ENCODE assay signal across 28 cellular contexts in the genomic region with DNA sequence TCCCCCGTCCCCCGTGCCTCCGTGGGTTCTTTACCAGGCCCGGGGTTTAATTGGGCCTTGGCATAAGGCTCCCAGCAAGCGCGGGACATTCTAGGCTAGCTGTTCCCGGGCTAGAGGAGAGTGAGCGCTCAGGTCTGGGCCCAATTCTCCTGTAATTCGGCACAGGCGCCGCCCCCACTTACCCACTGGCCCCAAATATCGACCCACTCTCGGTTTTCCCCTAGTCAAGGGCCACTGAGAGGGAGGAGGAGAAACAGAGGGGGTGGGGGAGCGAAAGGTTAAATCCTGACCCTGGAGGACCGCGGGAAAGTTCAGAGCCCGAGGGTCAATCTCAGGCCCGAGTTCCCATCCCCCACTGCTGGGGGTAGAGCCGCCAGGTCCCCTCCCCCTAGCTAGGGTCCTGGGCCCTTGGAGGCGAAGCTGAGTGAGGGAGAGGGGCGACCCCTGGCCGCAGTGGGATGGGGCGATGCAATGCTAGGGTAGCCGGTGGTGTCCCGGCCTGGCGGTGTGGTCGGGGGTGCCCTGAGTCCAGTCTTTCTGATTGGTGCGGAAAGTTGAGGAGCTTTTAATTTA. TPM values are rescaled to one million over a fixed set of nuclear protein-coding genes. Genes with fewer than 3 reads are reported as not detected.
DNase-seq lines count a peak whose midpoint lies in the region; ATAC-seq and TF ChIP-seq lines count a peak whose summit lies in the region.
"Had no signal": no experiment of that assay in that cellular context is flagged by ENCODE, and none has a peak within 500 bp of the region (broad histone marks: within the 10 kb centered on the region; RNA-seq: fewer than 3 reads in every experiment).

No MANE protein-coding gene starts in this region.

- H3K27ac ChIP-seq in HUES6 (ENCODE audit: low read depth, low read length) (no peak overlapping the region), mesendoderm (ENCODE audit: low read depth, low read length) (no peak overlapping the region), foreskin keratinocyte (no peak overlapping the region)
- H3K27ac ChIP-seq: BLaER1 treated with 17β-estradiol and CSF1 and Interleukin-3, amounts not matched to agents 10 nM and 100 nM; Peyer's patch; vagina; WERI-Rb-1 had no signal

- H3K9ac ChIP-seq in HUES6 (ENCODE audit: low read length) (no peak overlapping the region), mesendoderm (ENCODE audit: low read length) (peak overlapping the region; percentile 59)
- H3K9ac ChIP-seq: BLaER1 treated with 17β-estradiol and CSF1 and Interleukin-3, amounts not matched to agents 10 nM and 100 nM had no signal

- no peak overlapping the region for H3K27ac Mint-ChIP-seq in glutamatergic neuron (ENCODE audit: unreplicated experiment)
- H3K27ac Mint-ChIP-seq: activated CD4-positive, alpha-beta memory T cell treated with anti-CD3 and anti-CD28 coated beads for 36 hours had no signal

- no peak overlapping the region for H2BK120ac ChIP-seq in mesendoderm (ENCODE audit: low read depth, low read length)

- H3K36me3 ChIP-seq in HUES6 (ENCODE audit: control insufficient read depth, insufficient read depth, low read length), result no peaks in the 10 kb centered on the region
- no peaks in the 10 kb centered on the region for H3K36me3 ChIP-seq in mesendoderm (ENCODE audit: control insufficient read depth, insufficient read depth, low read length)
- H3K36me3 ChIP-seq: BLaER1 treated with 17β-estradiol and CSF1 and Interleukin-3, amounts not matched to agents 10 nM and 100 nM; Peyer's patch; vagina; WERI-Rb-1 had no signal

- H3K4me1 ChIP-seq in HUES6 (ENCODE audit: control insufficient read depth, insufficient read depth, low read length) (peaks cover 60% of the 10 kb centered on the region), mesendoderm (ENCODE audit: control insufficient read depth, low read depth, low read length) (no peaks in the 10 kb centered on the region), foreskin keratinocyte (no peaks in the 10 kb centered on the region)

- H3K4me1 Mint-ChIP-seq in glutamatergic neuron (ENCODE audit: low read depth, unreplicated experiment), result peaks cover 44% of the 10 kb centered on the region

- H3K4me3 ChIP-seq in HUES6 (ENCODE audit: low read depth, low read length), result peak overlapping the region; percentile 51
- H3K4me3 ChIP-seq in mesendoderm (ENCODE audit: low read length), result no peak overlapping the region
- H3K4me3 ChIP-seq: vagina had no signal

- ATAC-seq in foreskin keratinocyte (no peak), HG02938 (IDR thresholded peaks at IDR 0.05; ENCODE audit: unreplicated experiment) (no peak), GM19328 (IDR thresholded peaks at IDR 0.05; ENCODE audit: unreplicated experiment) (no peak)
- ATAC-seq: left colon had no signal

- H3K27me3 ChIP-seq in HUES6 (ENCODE audit: control insufficient read depth, insufficient read depth, low read length) (peaks cover 100% of the 10 kb centered on the region), mesendoderm (ENCODE audit: insufficient read depth, low read length, poor library complexity) (peaks cover 63% of the 10 kb centered on the region), foreskin keratinocyte (peaks cover 100% of the 10 kb centered on the region)

- peaks cover 35% of the 10 kb centered on the region for H3K27me3 Mint-ChIP-seq in glutamatergic neuron (ENCODE audit: unreplicated experiment)

- no peaks in the 10 kb centered on the region for H3K36me3 Mint-ChIP-seq in glutamatergic neuron (ENCODE audit: unreplicated experiment)

- H2AK5ac ChIP-seq in mesendoderm (ENCODE audit: low read length), result no peak overlapping the region

- no CpG with 5 or more reads among the region's 28 CpGs for WGBS in mesendoderm (ENCODE audit: extremely low coverage, insufficient coverage, low lambda C conversion rate)

- no peak overlapping the region for H2BK5ac ChIP-seq in mesendoderm (ENCODE audit: low read length)

- H3K79me2 ChIP-seq in mesendoderm (ENCODE audit: control insufficient read depth, insufficient read depth, low read length), result no peaks in the 10 kb centered on the region

- no peak overlapping the region for H3K4ac ChIP-seq in mesendoderm (ENCODE audit: low read depth, low read length)

- H4K8ac ChIP-seq in mesendoderm (ENCODE audit: low read depth, low read length), result no peak overlapping the region

- no peak overlapping the region for H3K23ac ChIP-seq in mesendoderm (ENCODE audit: low read length)

- no peak overlapping the region for H3K18ac ChIP-seq in mesendoderm (ENCODE audit: low read length)

- peak overlapping the region; percentile 38 for H3K4me3 Mint-ChIP-seq in glutamatergic neuron (ENCODE audit: unreplicated experiment)
- H3K4me3 Mint-ChIP-seq: activated CD4-positive, alpha-beta memory T cell treated with anti-CD3 and anti-CD28 coated beads for 36 hours; T-helper 2 cell treated with Interferon-gamma antibody and Interleukin-4, amounts not matched to agents 5 μg/mL and 100 μg/mL, for 36 hours had no signal

- DNase-seq in AG20443 (ENCODE audit: low spot score), result peak; percentile 15
- no peak for DNase-seq in glutamatergic neuron
- peak; percentile 47 for DNase-seq in mesendoderm
- DNase-seq in foreskin keratinocyte, result no peak
- no peak for DNase-seq in RPMI8226
- DNase-seq: activated CD4-positive, alpha-beta memory T cell treated with anti-CD3 and anti-CD28 coated beads for 36 hours; activated gamma-delta T cell treated with Interleukin-2 at 50 U/mL for 16 hours; activated T-cell treated with anti-CD3 and anti-CD28 coated beads for 4 hours; amniotic stem cell; dermis blood vessel endothelial cell; foreskin melanocyte; Karpas-422; left colon; NCI-H1092; NCI-H2029 treated with DMSO at 0.1 percent for 48 hours; NCI-H446 treated with DMSO at 0.1 percent for 48 hours; NK-92 treated with Interleukin-12 subunit alpha and Interleukin-12 subunit beta, amount 100 ng/mL, for 24 hours; Peyer's patch; WERI-Rb-1 had no signal

- peak overlapping the region; percentile 73 for H3K56ac ChIP-seq in mesendoderm (ENCODE audit: low read length)

- peaks cover 24% of the 10 kb centered on the region for H3K9me3 Mint-ChIP-seq in glutamatergic neuron (ENCODE audit: unreplicated experiment)
- H3K9me3 Mint-ChIP-seq: activated CD4-positive, alpha-beta memory T cell treated with anti-CD3 and anti-CD28 coated beads for 36 hours; T-helper 2 cell treated with Interferon-gamma antibody and Interleukin-4, amounts not matched to agents 5 μg/mL and 100 μg/mL, for 36 hours had no signal

- TF ChIP-seq CTCF in glutamatergic neuron (IDR thresholded peaks at IDR 0.05; ENCODE audit: partially characterized antibody, unreplicated experiment), result no peak
- no peak for TF ChIP-seq CTCF in foreskin keratinocyte (conservative IDR thresholded peaks at IDR 0.05)

- no peak overlapping the region for H2BK15ac ChIP-seq in mesendoderm (replicated peaks; ENCODE audit: low read depth)

- H3K79me1 ChIP-seq in mesendoderm (ENCODE audit: low read length), result no peaks in the 10 kb centered on the region

- peak overlapping the region; percentile 33 for H3K4me2 ChIP-seq in mesendoderm (ENCODE audit: low read length)

- no peaks in the 10 kb centered on the region for H3K9me3 ChIP-seq in HUES6 (ENCODE audit: control insufficient read depth, insufficient read depth, low read depth, low read length)
- H3K9me3 ChIP-seq: vagina had no signal

- H4K5ac ChIP-seq in mesendoderm (ENCODE audit: low read length), result no peak overlapping the region

RNA-seq across cellular contexts. Expression of a gene that starts 8.5 kb away (rescaled TPM):
- total RNA-seq in glutamatergic neuron (ENCODE audit: unreplicated experiment) (48.9 TPM), foreskin keratinocyte (not detected in 2 replicates)
- polyA plus RNA-seq in mesendoderm (2013, experiment 1 of 2), result 1.0 TPM
- 0.88 TPM for polyA plus RNA-seq in mesendoderm (2013, experiment 2 of 2)
- not detected in 2 replicates for polyA plus RNA-seq in foreskin keratinocyte
- total RNA-seq: activated CD4-positive, alpha-beta memory T cell treated with anti-CD3 and anti-CD28 coated beads for 36 hours; dermis blood vessel endothelial cell; epithelial cell of proximal tubule; G401; left colon; Peyer's patch; pulmonary artery endothelial cell; vagina had no signal

Comparison
In these comparisons a context has a peak if more than half of its experiments do, and no peak if none do; other contexts are left out.
1. DNase-seq: peak in AG20443 (single experiment) and mesendoderm (single experiment); none in glutamatergic neuron (single experiment), foreskin keratinocyte (0 of 2) and RPMI8226 (single experiment).
2. RNA of a gene that starts 8.5 kb away (total RNA-seq): 48.9 TPM in glutamatergic neuron (single experiment); not detected in foreskin keratinocyte; every median in the first group is over 10 times any median in the second.